21 cellular contexts compared by ENCODE assay signal in the genomic region with DNA sequence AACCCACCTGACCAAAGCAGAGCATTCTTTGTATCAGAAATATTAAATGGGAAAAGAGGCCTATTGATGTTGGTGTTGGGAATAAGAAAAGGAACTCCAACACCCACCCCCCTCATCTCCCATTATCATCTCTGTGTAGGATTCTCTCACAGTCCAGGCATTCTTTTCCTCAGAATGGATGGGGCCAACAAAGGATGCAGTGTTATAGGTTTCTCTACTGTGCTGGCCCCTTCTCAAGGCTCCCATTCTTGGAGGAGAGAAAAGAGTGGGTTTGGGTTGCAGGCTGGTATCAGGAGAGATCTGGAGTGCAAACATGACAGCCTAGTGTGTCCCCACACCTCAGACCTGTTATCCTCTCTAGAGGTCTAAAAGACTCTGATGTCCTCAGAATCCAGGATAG. TPM values are rescaled to one million over a fixed set of nuclear protein-coding genes. Genes with fewer than 3 reads are reported as not detected.
A peak's percentile ranks its signal among the peaks of the same experiment; 100 is the strongest.
DNase-seq lines count a peak whose midpoint lies in the region; ATAC-seq and TF ChIP-seq lines count a peak whose summit lies in the region.
"Had no signal": no experiment of that assay in that cellular context is flagged by ENCODE, and none has a peak within 500 bp of the region (broad histone marks: within the 10 kb centered on the region; RNA-seq: fewer than 3 reads in every experiment).

No MANE protein-coding gene starts in this region.

- H3K36me3 ChIP-seq in ovary = no peaks in the 10 kb centered on the region

- ATAC-seq in sciatic nerve = peak; percentile 51
- ATAC-seq in HG03196 (IDR thresholded peaks at IDR 0.05; ENCODE audit: unreplicated experiment) = no peak
- no peak for ATAC-seq in GM18858 (IDR thresholded peaks at IDR 0.05; ENCODE audit: unreplicated experiment)
- ATAC-seq: GM12878 had no signal

- H3K4me3 ChIP-seq in ovary = no peak overlapping the region
- H3K4me3 ChIP-seq: GM12878 had no signal

- no peaks in the 10 kb centered on the region for H3K27me3 ChIP-seq in layer of hippocampus (ENCODE audit: control insufficient read depth, insufficient read depth, low read length)
- no peaks in the 10 kb centered on the region for H3K27me3 ChIP-seq in ovary

- peak overlapping the region; percentile 80 for H3K27ac ChIP-seq in layer of hippocampus (ENCODE audit: low read depth, low read length)
- H3K27ac ChIP-seq in ovary = no peak overlapping the region
- H3K27ac ChIP-seq: RWPE1 had no signal

- intact Hi-C loops in sciatic nerve (cut with DNase I) (no loop called here), ovary (cut with DNase I) (no loop called here)

- H3K4me1 ChIP-seq in ovary (ENCODE audit: insufficient read depth) = no peaks in the 10 kb centered on the region

- TF ChIP-seq EP300 in ovary (IDR thresholded peaks at IDR 0.05) = no peak

- DNase-seq in SK-MEL-5 (ENCODE audit: low read depth, low spot score) (peak; percentile 75), foreskin melanocyte (peak; percentile 63), sciatic nerve (ENCODE audit: low spot score) (no peak), ovary (no peak)
- no peak for DNase-seq in activated naive CD4-positive, alpha-beta T cell (lab: John Stamatoyannopoulos, UW)
- DNase-seq: DMS79 treated with DMSO at 0.1 percent for 48 hours, H7, Kasumi-1, NCI-H1048, NCI-H1436, NCI-H1930, NCI-H226, NCI-H510A treated with DMSO at 0.1 percent for 48 hours, NCI-H748 treated with DMSO at 0.1 percent for 48 hours, SHP77 treated with DMSO at 0.1 percent for 48 hours had no signal

- in situ Hi-C loops in SK-MEL-5 (cut with HindIII; ENCODE audit: low pct_unique_long_range_greater_than_20kb, low sequenced_read_pairs) = no loop called here

- no peak for TF ChIP-seq POLR2A in ovary (IDR thresholded peaks at IDR 0.05)

- TF ChIP-seq CTCF in ovary (IDR thresholded peaks at IDR 0.05) = no peak

- H3K9me3 ChIP-seq in ovary = no peaks in the 10 kb centered on the region

RNA-seq across cellular contexts. Expression of a gene that starts 59.6 kb away (rescaled TPM):
- total RNA-seq in SK-MEL-5 (2014; rRNA removed; shearing (Covaris generic)) = 7.4 and 7.8 TPM in 2 replicates
- 7.4 and 7.6 TPM in 2 replicates for polyA plus RNA-seq in SK-MEL-5 (2015; cell fraction: cytosol; rRNA removed)
- 1.3 and 1.4 TPM in 2 replicates for polyA plus RNA-seq in SK-MEL-5 (2015; cell fraction: nucleus; rRNA removed)
- total RNA-seq in sciatic nerve = 85.1 TPM
- total RNA-seq in ovary = 1 to 10 TPM in 1 of 7 donors, under 1 TPM in 4, not detected in 2; 0.35 to 4.5 (median 0.74) TPM
- under 1 TPM; 0.04 to 0.12 TPM for polyA plus RNA-seq in ovary
- polyA plus RNA-seq: CD14-positive monocyte had no signal

Comparison
In these comparisons a context has a peak if more than half of its experiments do, and no peak if none do; other contexts are left out.
1. DNase-seq: peak in SK-MEL-5 (single experiment) and foreskin melanocyte (single experiment); none in sciatic nerve (single experiment), ovary (0 of 5) and activated naive CD4-positive, alpha-beta T cell (0 of 4).